Comparison of ENCODE assay signal across 23 cellular contexts in the genomic region with DNA sequence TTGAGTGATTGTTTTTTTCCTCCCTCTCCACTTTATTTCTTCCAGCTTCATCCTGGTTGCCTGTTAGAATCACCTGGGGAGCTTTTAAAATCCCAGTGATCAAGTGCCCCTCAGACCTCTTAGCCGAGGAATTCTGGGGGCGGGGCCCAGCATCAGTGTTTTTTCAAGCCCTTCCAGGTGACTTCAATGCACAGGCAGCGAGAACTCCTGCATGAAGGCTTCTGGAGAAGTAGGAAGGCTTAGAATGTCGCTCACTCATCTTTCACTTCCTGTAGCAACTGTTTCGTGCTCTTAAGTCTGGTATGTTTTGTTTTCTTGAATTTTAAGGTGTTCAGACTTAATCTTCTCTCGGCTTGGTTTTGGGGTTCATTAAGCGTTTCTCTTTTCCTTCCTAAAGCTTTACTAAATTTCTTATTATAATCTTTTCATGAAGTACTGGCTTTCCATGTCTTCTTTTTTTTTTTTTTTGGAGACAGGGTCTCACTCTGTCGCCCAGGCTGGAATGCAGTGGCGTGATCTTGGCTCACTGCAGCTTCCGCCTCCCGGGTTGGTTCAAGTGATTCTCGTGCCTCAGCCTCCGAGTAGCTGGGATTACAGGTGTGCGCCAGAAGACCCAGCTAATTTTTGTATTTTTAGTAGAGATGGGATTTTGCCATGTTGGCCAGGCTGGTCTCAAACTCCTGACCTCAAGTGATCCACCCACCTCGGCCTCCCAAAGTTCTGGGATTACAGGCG. TPM values are rescaled to one million over a fixed set of nuclear protein-coding genes. Genes with fewer than 3 reads are reported as not detected.
A peak's percentile ranks its signal among the peaks of the same experiment; 100 is the strongest.
DNase-seq lines count a peak whose midpoint lies in the region; ATAC-seq and TF ChIP-seq lines count a peak whose summit lies in the region.
"Had no signal": no experiment of that assay in that cellular context is flagged by ENCODE, and none has a peak within 500 bp of the region (broad histone marks: within the 10 kb centered on the region; RNA-seq: fewer than 3 reads in every experiment).

No MANE protein-coding gene starts in this region.

- intact Hi-C loops in left lung (cut with DNase I) = no loop called here
- intact Hi-C loops in naive thymus-derived CD4-positive, alpha-beta T cell (cut with micrococcal nuclease) = no loop called here

- CTCF ChIA-PET in WTC11 (lab: Charles Lee) = interaction anchor here (1.0 to 10.9 kb wide), 6 partner anchors 7 to 193 kb away, joined by 3 to 88 read pairs (median 4); no protein-coding TSS in a partner anchor
- CTCF ChIA-PET in naive thymus-derived CD4-positive, alpha-beta T cell (lab: Charles Lee) = interaction anchor here (0.6 to 1.6 kb wide), 3 partner anchors 8 to 1201 kb away, joined by 3 to 5 read pairs (median 3); no protein-coding TSS in a partner anchor

- POLR2A ChIA-PET in WTC11 (lab: Charles Lee) = interaction anchor here (0.5 to 0.7 kb wide), 3 partner anchors 9 to 452 kb away, joined by 3 to 9 read pairs (median 5); no protein-coding TSS in a partner anchor
- POLR2A ChIA-PET in naive thymus-derived CD4-positive, alpha-beta T cell (lab: Charles Lee) = interaction anchor here (0.6 kb wide), 1 partner anchor 9 kb away, joined by 3 read pairs; no protein-coding TSS in a partner anchor

- peak overlapping the region in 1 of 2 donors; percentile 18 for H3K27ac ChIP-seq in left lung
- no peak overlapping the region for H3K27ac ChIP-seq in naive thymus-derived CD4-positive, alpha-beta T cell (ENCODE audit: low read depth, low read length)
- H3K27ac ChIP-seq: adrenal gland, esophagus squamous epithelium, psoas muscle had no signal

- H3K4me3 ChIP-seq in H7 (ENCODE audit: insufficient read depth, low read depth, low read length) (no peak overlapping the region), left lung (peak overlapping the region in 1 of 2 donors; percentile 6)
- H3K4me3 ChIP-seq in naive thymus-derived CD4-positive, alpha-beta T cell (ENCODE audit: low read length) = no peak overlapping the region
- H3K4me3 ChIP-seq: adrenal gland, esophagus squamous epithelium, psoas muscle had no signal

- H3K9me3 ChIP-seq in left lung = no peaks in the 10 kb centered on the region
- no peaks in the 10 kb centered on the region for H3K9me3 ChIP-seq in naive thymus-derived CD4-positive, alpha-beta T cell (ENCODE audit: control insufficient read depth in 2 of 3, low read length in 3 of 3)
- H3K9me3 ChIP-seq: adrenal gland, esophagus squamous epithelium, psoas muscle had no signal

- TF ChIP-seq CTCF in WTC11 (IDR thresholded peaks at IDR 0.05) = no peak
- no peak for TF ChIP-seq CTCF in left lung (IDR thresholded peaks at IDR 0.05)

- no peaks in the 10 kb centered on the region for H3K27me3 Mint-ChIP-seq in WTC11 (ENCODE audit: low read depth)
- H3K27me3 Mint-ChIP-seq in naive thymus-derived CD4-positive, alpha-beta T cell = peaks cover 0 to 11% (median 0%) of the 10 kb centered on the region in 5 donors

- peaks cover 25% of the 10 kb centered on the region for H3K4me1 Mint-ChIP-seq in WTC11
- peaks cover 8 to 15% (median 12%) of the 10 kb centered on the region in 7 donors for H3K4me1 Mint-ChIP-seq in naive thymus-derived CD4-positive, alpha-beta T cell
- H3K4me1 Mint-ChIP-seq: immature natural killer cell had no signal

- H3K4me3 Mint-ChIP-seq in WTC11 = no peak overlapping the region
- peak overlapping the region in 3 of 10 donors; percentile 8 to 41 (median 37) for H3K4me3 Mint-ChIP-seq in naive thymus-derived CD4-positive, alpha-beta T cell
- H3K4me3 Mint-ChIP-seq: activated CD8-positive, alpha-beta memory T cell treated with anti-CD3 and anti-CD28 coated beads, Interleukin-2, amount 10 ng/mL, durations not matched to agents 7 days and 5 days; immature natural killer cell; T-helper 2 cell treated with Interferon-gamma antibody and Interleukin-4, amounts not matched to agents 5 μg/mL and 100 μg/mL, for 36 hours had no signal

- H3K9me3 Mint-ChIP-seq in WTC11 = no peaks in the 10 kb centered on the region
- H3K9me3 Mint-ChIP-seq in naive thymus-derived CD4-positive, alpha-beta T cell = peaks cover 0 to 8% (median 2%) of the 10 kb centered on the region in 11 donors
- H3K9me3 Mint-ChIP-seq: immature natural killer cell; T-helper 2 cell treated with Interferon-gamma antibody and Interleukin-4, amounts not matched to agents 5 μg/mL and 100 μg/mL, for 36 hours had no signal

- peak overlapping the region; percentile 9 for H3K27ac Mint-ChIP-seq in WTC11
- H3K27ac Mint-ChIP-seq in naive thymus-derived CD4-positive, alpha-beta T cell = peak overlapping the region in 3 of 9 donors; percentile 28 to 55 (median 47)
- H3K27ac Mint-ChIP-seq: activated CD8-positive, alpha-beta memory T cell treated with anti-CD3 and anti-CD28 coated beads, Interleukin-2, amount 10 ng/mL, durations not matched to agents 7 days and 5 days; immature natural killer cell; T-helper 2 cell treated with Interferon-gamma antibody and Interleukin-4, amounts not matched to agents 5 μg/mL and 100 μg/mL, for 36 hours had no signal

- H3K36me3 ChIP-seq in H7 (replicated peaks; ENCODE audit: control insufficient read depth, insufficient read depth, low read length) = no peaks in the 10 kb centered on the region
- H3K36me3 ChIP-seq in left lung = no peaks in the 10 kb centered on the region
- no peaks in the 10 kb centered on the region for H3K36me3 ChIP-seq in naive thymus-derived CD4-positive, alpha-beta T cell (ENCODE audit: control insufficient read depth in 2 of 3, insufficient read depth in 3 of 3, low read length in 3 of 3)
- H3K36me3 ChIP-seq: adrenal gland, esophagus squamous epithelium had no signal

- H3K36me3 Mint-ChIP-seq in WTC11 = no peaks in the 10 kb centered on the region
- peaks cover 0 to 6% (median 2%) of the 10 kb centered on the region in 5 donors for H3K36me3 Mint-ChIP-seq in naive thymus-derived CD4-positive, alpha-beta T cell
- H3K36me3 Mint-ChIP-seq: activated CD8-positive, alpha-beta memory T cell treated with anti-CD3 and anti-CD28 coated beads, Interleukin-2, amount 10 ng/mL, durations not matched to agents 7 days and 5 days; immature natural killer cell had no signal

- DNase-seq in H7 = peak; percentile 62
- peak; percentile 56 to 85 for DNase-seq in NCI-H187 (lab: John Stamatoyannopoulos, UW)
- peak; percentile 72 for DNase-seq in WTC11 (ENCODE audit: low spot score)
- DNase-seq in left lung = peak in 1 of 2 donors; percentile 57
- DNase-seq in SHP77 treated with DMSO at 0.1 percent for 48 hours (lab: John Stamatoyannopoulos, UW) = no peak
- no peak for DNase-seq in naive thymus-derived CD4-positive, alpha-beta T cell
- DNase-seq: activated CD8-positive, alpha-beta memory T cell treated with anti-CD3 and anti-CD28 coated beads, Interleukin-2, amount 10 ng/mL, durations not matched to agents 7 days and 5 days; activated effector memory CD4-positive, alpha-beta T cell treated with Interleukin-2 at 50 U/mL for 16 hours; adrenal gland; AML-193; caudate nucleus; COR-L47; esophagus squamous epithelium; immature natural killer cell; NCI-H1694 treated with DMSO at 0.1 percent for 48 hours; NCI-H446 treated with DMSO at 0.1 percent for 48 hours; psoas muscle; stimulated activated CD8-positive, alpha-beta memory T cell treated with anti-CD3 and anti-CD28 coated beads, Interleukin-4, amount 100 ng/mL, for 48 hours; substantia nigra had no signal

- peak; percentile 91 for ATAC-seq in WTC11
- ATAC-seq in left lung = peak; percentile 94
- no peak for ATAC-seq in GM21529 (IDR thresholded peaks at IDR 0.05; ENCODE audit: unreplicated experiment)
- ATAC-seq in GM19395 (IDR thresholded peaks at IDR 0.05; ENCODE audit: unreplicated experiment) = no peak
- no peak for ATAC-seq in naive thymus-derived CD4-positive, alpha-beta T cell
- ATAC-seq: activated CD8-positive, alpha-beta memory T cell treated with anti-CD3 and anti-CD28 coated beads, Interleukin-2, amount 10 ng/mL, durations not matched to agents 7 days and 5 days; psoas muscle had no signal

- no peaks in the 10 kb centered on the region for H3K4me1 ChIP-seq in left lung
- H3K4me1 ChIP-seq in naive thymus-derived CD4-positive, alpha-beta T cell (ENCODE audit: control insufficient read depth in 2 of 2, insufficient read depth in 2 of 2, low read length in 2 of 2) = no peaks in the 10 kb centered on the region
- H3K4me1 ChIP-seq: adrenal gland, psoas muscle had no signal

- no peaks in the 10 kb centered on the region for H3K27me3 ChIP-seq in H7 (ENCODE audit: control insufficient read depth, insufficient read depth, low read length)
- no peaks in the 10 kb centered on the region for H3K27me3 ChIP-seq in left lung
- no peaks in the 10 kb centered on the region for H3K27me3 ChIP-seq in naive thymus-derived CD4-positive, alpha-beta T cell (ENCODE audit: control insufficient read depth in 2 of 2, insufficient read depth in 2 of 2, low read length in 2 of 2)
- H3K27me3 ChIP-seq: adrenal gland, esophagus squamous epithelium had no signal

TF ChIP-seq in WTC11, 78 proteins besides CTCF, POLR2A, EP300 and RAD21:
- TF ChIP-seq NR2C2 (CRISPR knock-in tag; IDR thresholded peaks at IDR 0.05) (peak; percentile 53; the same call in 1 of the 2 replicates), ZNF317 (CRISPR knock-in tag; IDR thresholded peaks at IDR 0.05; ENCODE audit: borderline replicate concordance, low read depth) (no peak)
- TF ChIP-seq, protein P1, sequence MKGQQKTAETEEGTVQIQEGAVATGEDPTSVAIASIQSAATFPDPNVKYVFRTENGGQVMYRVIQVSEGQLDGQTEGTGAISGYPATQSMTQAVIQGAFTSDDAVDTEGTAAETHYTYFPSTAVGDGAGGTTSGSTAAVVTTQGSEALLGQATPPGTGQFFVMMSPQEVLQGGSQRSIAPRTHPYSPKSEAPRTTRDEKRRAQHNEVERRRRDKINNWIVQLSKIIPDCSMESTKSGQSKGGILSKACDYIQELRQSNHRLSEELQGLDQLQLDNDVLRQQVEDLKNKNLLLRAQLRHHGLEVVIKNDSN (CRISPR knock-in tag; IDR thresholded peaks at IDR 0.05) = no peak

RNA-seq across cellular contexts. Expression of a gene that starts 30.9 kb away (rescaled TPM):
- 0.55 and 1.3 TPM in 2 replicates for total RNA-seq in H7 (2014; rRNA removed; shearing (Covaris generic))
- total RNA-seq in WTC11 (2021) = 2.9 to 4.3 TPM (median 3.4 TPM) in 3 replicates
- not detected for total RNA-seq in left lung
- total RNA-seq in naive thymus-derived CD4-positive, alpha-beta T cell = not detected
- not detected for polyA plus RNA-seq in naive thymus-derived CD4-positive, alpha-beta T cell
- total RNA-seq: activated CD8-positive, alpha-beta memory T cell treated with anti-CD3 and anti-CD28 coated beads, Interleukin-2, amount 10 ng/mL, durations not matched to agents 7 days and 5 days; adrenal gland; esophagus squamous epithelium; psoas muscle had no signal
- polyA plus RNA-seq: immature natural killer cell, neural cell had no signal

RNA-seq across cellular contexts. Expression of a gene that starts 46.7 kb away (rescaled TPM):
- total RNA-seq in H7 (2014; rRNA removed; shearing (Covaris generic)) = 17.6 and 18.0 TPM in 2 replicates
- total RNA-seq in WTC11 (2021) (32.0 to 34.3 TPM (median 33.9 TPM) in 3 replicates), left lung (10 to 100 TPM; 18.1 to 22.4 TPM)
- total RNA-seq in naive thymus-derived CD4-positive, alpha-beta T cell = under 1 TPM in 3 of 5 experiments, not detected in 2; 0.16 to 0.27 (median 0.24) TPM
- polyA plus RNA-seq in naive thymus-derived CD4-positive, alpha-beta T cell = under 1 TPM in 1 of 2 donors, not detected in 1; 0.10 TPM
- polyA plus RNA-seq: immature natural killer cell had no signal

Comparison
In these comparisons a context has a peak if more than half of its experiments do, and no peak if none do; other contexts are left out.
1. DNase-seq: peak in H7 (single experiment), NCI-H187 (2 of 2) and WTC11 (single experiment); none in SHP77 treated with DMSO at 0.1 percent for 48 hours (single experiment) and naive thymus-derived CD4-positive, alpha-beta T cell (0 of 9).
2. ATAC-seq: peak in WTC11 (single experiment) and left lung (single experiment); none in GM21529 (single experiment), GM19395 (single experiment) and naive thymus-derived CD4-positive, alpha-beta T cell (single experiment).
3. RNA of a gene that starts 46.7 kb away (total RNA-seq): 32.0 to 34.3 TPM in WTC11, 18.1 to 22.4 TPM in left lung and 17.6 to 18.0 TPM in H7; 0.16 to 0.27 TPM in naive thymus-derived CD4-positive, alpha-beta T cell; every median in the first group is over 10 times any median in the second.